Comparison of ENCODE assay signal across 12 cellular contexts in genomic region chr16:67406111-67406593, GRCh38. TPM values are rescaled to one million over a fixed set of nuclear protein-coding genes. Genes with fewer than 3 reads are reported as not detected.
DNase-seq lines count a peak whose midpoint lies in the region; ATAC-seq and TF ChIP-seq lines count a peak whose summit lies in the region.
"Had no signal": no experiment of that assay in that cellular context is flagged by ENCODE, and none has a peak within 500 bp of the region (broad histone marks: within the 10 kb centered on the region; RNA-seq: fewer than 3 reads in every experiment).

No MANE protein-coding gene starts in this region.

- H3K4me3 ChIP-seq in left lung (no peak overlapping the region), suprapubic skin (no peak overlapping the region)
- H3K4me3 ChIP-seq: cardiac muscle cell had no signal

- no peak for TF ChIP-seq EP300 in suprapubic skin (IDR thresholded peaks at IDR 0.05)

- no peak for ATAC-seq in left lung

- DNase-seq in LHCN-M2 (ENCODE audit: low read depth) (peak; percentile 41), ecto neural progenitor cell (ENCODE audit: low spot score) (peak; percentile 41), left lung (no peak), suprapubic skin (ENCODE audit: low spot score in 2 of 2) (peak in 1 of 2 donors; percentile 78), HuH-7 (ENCODE audit: low spot score) (no peak)
- no peak for DNase-seq in activated effector memory CD4-positive, alpha-beta T cell treated with anti-CD3 and anti-CD28 coated beads, Interleukin-2, amount 50 U/mL, for 16 hours
- DNase-seq in activated CD4-positive, alpha-beta T cell treated with anti-CD3 and anti-CD28 coated beads for 48 hours = no peak
- no peak for DNase-seq in activated CD4-positive, alpha-beta T cell treated with anti-CD3 and anti-CD28 coated beads for 1 hour
- DNase-seq: activated T-cell treated with anti-CD3 and anti-CD28 coated beads, Interleukin-2, amount 50 U/mL, for 24 hours; RPMI8226 had no signal

- intact Hi-C loops in left lung (cut with DNase I) = no loop called here

- H3K9me3 ChIP-seq in left lung = no peaks in the 10 kb centered on the region
- no peaks in the 10 kb centered on the region for H3K9me3 ChIP-seq in suprapubic skin

- peak overlapping the region; percentile 31 to 70 for H3K27ac ChIP-seq in left lung
- H3K27ac ChIP-seq in suprapubic skin = peak overlapping the region; percentile 93
- H3K27ac ChIP-seq: cardiac muscle cell had no signal

- TF ChIP-seq CTCF in left lung (IDR thresholded peaks at IDR 0.05) (no peak), suprapubic skin (IDR thresholded peaks at IDR 0.05) (no peak)

- H3K27me3 ChIP-seq in left lung (no peaks in the 10 kb centered on the region), suprapubic skin (no peaks in the 10 kb centered on the region)
- H3K27me3 ChIP-seq: cardiac muscle cell had no signal

- no peaks in the 10 kb centered on the region for H3K36me3 ChIP-seq in left lung
- H3K36me3 ChIP-seq in suprapubic skin = no peaks in the 10 kb centered on the region
- H3K36me3 ChIP-seq: cardiac muscle cell had no signal

- H3K4me1 ChIP-seq in left lung (peaks cover 6 to 25% of the 10 kb centered on the region in 2 donors), suprapubic skin (peaks cover 63% of the 10 kb centered on the region)

- TF ChIP-seq POLR2A in suprapubic skin (IDR thresholded peaks at IDR 0.05) = no peak

- WGBS in suprapubic skin = 75% methylated on average over 7 of the region's 15 CpGs

RNA-seq across cellular contexts. Expression of gene ZDHHC1, which starts 10.1 kb away (rescaled TPM):
- total RNA-seq in LHCN-M2 (2014; rRNA removed) (9.9 and 13.5 TPM in 2 replicates), left lung (10 to 100 TPM; 14.4 to 14.7 TPM), suprapubic skin (10 to 100 TPM; 14.0 to 31.0 (median 23.8) TPM)
- polyA plus RNA-seq in LHCN-M2 (2012) = 6.9 TPM

RNA-seq across cellular contexts. Expression of gene TPPP3, which starts 12.9 kb away (rescaled TPM):
- 11.9 and 17.6 TPM in 2 replicates for total RNA-seq in LHCN-M2 (2014; rRNA removed)
- polyA plus RNA-seq in LHCN-M2 (2012) = 14.9 TPM
- total RNA-seq in left lung = 10 to 100 TPM; 79.2 to 91.3 TPM
- total RNA-seq in suprapubic skin = 100 to 1,000 TPM in 3 of 4 donors, 10 to 100 TPM in 1; 47.6 to 182 (median 121) TPM

RNA-seq across cellular contexts. Expression of gene HSD11B2, which starts 24.8 kb away (rescaled TPM):
- 0.17 and 0.58 TPM in 2 replicates for total RNA-seq in LHCN-M2 (2014; rRNA removed)
- polyA plus RNA-seq in LHCN-M2 (2012) = 0.09 TPM
- total RNA-seq in left lung = 1 to 10 TPM; 2.5 to 3.9 TPM
- 100 to 1,000 TPM in 1 of 4 donors, 10 to 100 TPM in 3; 45.6 to 164 (median 69.1) TPM for total RNA-seq in suprapubic skin
- total RNA-seq: pulmonary artery endothelial cell had no signal

Comparison
In these comparisons a context has a peak if more than half of its experiments do, and no peak if none do; other contexts are left out.
1. DNase-seq: peak in LHCN-M2 (single experiment) and ecto neural progenitor cell (single experiment); none in left lung (0 of 2), activated effector memory CD4-positive, alpha-beta T cell treated with anti-CD3 and anti-CD28 coated beads, Interleukin-2, amount 50 U/mL, for 16 hours (single experiment), HuH-7 (single experiment), activated CD4-positive, alpha-beta T cell treated with anti-CD3 and anti-CD28 coated beads for 48 hours (single experiment) and activated CD4-positive, alpha-beta T cell treated with anti-CD3 and anti-CD28 coated beads for 1 hour (single experiment).
2. RNA of gene HSD11B2, which starts 24.8 kb away (total RNA-seq): 45.6 to 164 TPM in suprapubic skin; 2.5 to 3.9 TPM in left lung and 0.17 to 0.58 TPM in LHCN-M2; every median in the first group is over 4 times any median in the second.